ENCODE assay signal across 27 cellular contexts in genomic region chr11:214083-214482, GRCh38. TPM values are rescaled to one million over a fixed set of nuclear protein-coding genes. Genes with fewer than 3 reads are reported as not detected.
"Had no signal": no experiment of that assay in that cellular context is flagged by ENCODE, and none has a peak within 500 bp of the region (broad histone marks: within the 10 kb centered on the region; RNA-seq: fewer than 3 reads in every experiment).

No MANE protein-coding gene starts in this region.

- ATAC-seq: activated CD4-positive, alpha-beta T cell treated with anti-CD3 and anti-CD28 coated beads for 36 hours; activated CD8-positive, alpha-beta memory T cell treated with anti-CD3 and anti-CD28 coated beads, Interleukin-2, amount 10 ng/mL, durations not matched to agents 7 days and 5 days; left lobe of liver; natural killer cell treated with Interleukin-12 subunit alpha and Interleukin-12 subunit beta and Interleukin-15 and Interleukin-18, amount 100 ng/mL, for 72 hours; right cardiac atrium; SK-N-SH treated with all-trans-retinoic acid at 6 μM for 48 hours; T-cell; WTC11 had no signal

- H3K27me3 Mint-ChIP-seq: activated CD4-positive, alpha-beta memory T cell treated with anti-CD3 and anti-CD28 coated beads, Interleukin-2, amount 10 ng/mL, durations not matched to agents 7 days and 5 days; activated CD4-positive, alpha-beta T cell treated with anti-CD3 and anti-CD28 coated beads for 36 hours; activated CD8-positive, alpha-beta memory T cell treated with anti-CD3 and anti-CD28 coated beads, Interleukin-2, amount 10 ng/mL, durations not matched to agents 7 days and 5 days; activated naive CD8-positive, alpha-beta T cell; natural killer cell treated with Interleukin-12 subunit alpha and Interleukin-12 subunit beta and Interleukin-15 and Interleukin-18, amount 100 ng/mL, for 72 hours; T-cell had no signal

- H3K4me3 Mint-ChIP-seq: activated CD4-positive, alpha-beta memory T cell treated with anti-CD3 and anti-CD28 coated beads, Interleukin-2, amount 10 ng/mL, durations not matched to agents 7 days and 5 days; activated CD4-positive, alpha-beta T cell treated with anti-CD3 and anti-CD28 coated beads for 36 hours; activated CD8-positive, alpha-beta memory T cell treated with anti-CD3 and anti-CD28 coated beads, Interleukin-2, amount 10 ng/mL, durations not matched to agents 7 days and 5 days; activated naive CD8-positive, alpha-beta T cell; mesothelial cell of epicardium; natural killer cell treated with Interleukin-12 subunit alpha and Interleukin-12 subunit beta and Interleukin-15 and Interleukin-18, amount 100 ng/mL, for 72 hours; T-cell; WTC11 had no signal

- H3K27ac ChIP-seq: prostate gland had no signal

- FAIRE-seq: colon, keratinocyte, small intestine, urothelium cell line had no signal

- H3K9me3 Mint-ChIP-seq: activated CD4-positive, alpha-beta memory T cell treated with anti-CD3 and anti-CD28 coated beads, Interleukin-2, amount 10 ng/mL, durations not matched to agents 7 days and 5 days; mesothelial cell of epicardium; natural killer cell treated with Interleukin-12 subunit alpha and Interleukin-12 subunit beta and Interleukin-15 and Interleukin-18, amount 100 ng/mL, for 72 hours; T-cell; WTC11 had no signal

- H3K27ac Mint-ChIP-seq: activated CD4-positive, alpha-beta memory T cell treated with anti-CD3 and anti-CD28 coated beads, Interleukin-2, amount 10 ng/mL, durations not matched to agents 7 days and 5 days; activated CD8-positive, alpha-beta memory T cell treated with anti-CD3 and anti-CD28 coated beads, Interleukin-2, amount 10 ng/mL, durations not matched to agents 7 days and 5 days; activated naive CD8-positive, alpha-beta T cell; T-cell; WTC11 had no signal

- DNase-seq: activated CD4-positive, alpha-beta memory T cell treated with anti-CD3 and anti-CD28 coated beads, Interleukin-2, amount 10 ng/mL, durations not matched to agents 7 days and 5 days; activated CD4-positive, alpha-beta T cell treated with anti-CD3 and anti-CD28 coated beads for 36 hours; activated CD8-positive, alpha-beta memory T cell treated with anti-CD3 and anti-CD28 coated beads, Interleukin-2, amount 10 ng/mL, durations not matched to agents 7 days and 5 days; activated gamma-delta T cell treated with Interleukin-2 at 50 U/mL for 16 hours; amygdala; erythroblast; foreskin melanocyte; hypothalamus; small intestine; stimulated activated CD4-positive, alpha-beta T cell treated with anti-CD3 and anti-CD28 coated beads, Interleukin-15, amount 100 ng/mL, for 24 hours; stimulated activated CD4-positive, alpha-beta T cell treated with anti-CD3 and anti-CD28 coated beads, Interleukin-2, amount 100 ng/mL, for 48 hours; T-cell had no signal

RNA-seq across cellular contexts. Expression of gene SCGB1C1, which starts 21.2 kb away (rescaled TPM):
- total RNA-seq: activated CD4-positive, alpha-beta memory T cell treated with anti-CD3 and anti-CD28 coated beads, Interleukin-2, amount 10 ng/mL, durations not matched to agents 7 days and 5 days; activated CD4-positive, alpha-beta T cell treated with anti-CD3 and anti-CD28 coated beads for 36 hours; activated CD8-positive, alpha-beta memory T cell treated with anti-CD3 and anti-CD28 coated beads, Interleukin-2, amount 10 ng/mL, durations not matched to agents 7 days and 5 days; cardiac muscle cell; dorsolateral prefrontal cortex; left lobe of liver; lung microvascular endothelial cell; mesothelial cell of epicardium; natural killer cell treated with Interleukin-12 subunit alpha and Interleukin-12 subunit beta and Interleukin-15 and Interleukin-18, amount 100 ng/mL, for 72 hours; omental fat pad; prostate gland; right cardiac atrium; T-cell; WTC11 had no signal
- polyA plus RNA-seq: cardiac muscle cell, keratinocyte, right cardiac atrium, small intestine had no signal
